ENCODE assay signal across 22 cellular contexts in the genomic region with DNA sequence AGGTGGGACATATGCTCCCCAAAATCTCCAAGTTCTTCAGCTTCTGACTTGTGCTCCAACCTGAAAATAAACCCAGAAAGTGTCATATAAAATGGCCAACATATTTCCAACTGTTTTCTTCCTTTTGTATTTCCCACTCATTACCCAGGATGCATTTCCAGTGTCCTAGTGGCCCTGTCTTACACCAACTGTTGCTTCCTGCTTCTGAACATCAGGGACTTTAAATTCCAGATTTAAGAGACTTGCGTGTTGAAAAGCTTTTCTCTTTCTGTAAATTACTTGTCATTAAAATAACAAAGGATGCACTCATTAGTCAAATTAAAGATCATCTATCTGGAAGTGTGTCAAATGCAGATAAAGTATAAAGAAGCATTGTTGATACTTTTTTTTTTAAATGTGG.
"Had no signal": no experiment of that assay in that cellular context is flagged by ENCODE, and none has a peak within 500 bp of the region (broad histone marks: within the 10 kb centered on the region; RNA-seq: fewer than 3 reads in every experiment).

No MANE protein-coding gene starts in this region.

- H3K36me3 ChIP-seq: breast epithelium, MG63 had no signal

- ATAC-seq: activated CD4-positive, alpha-beta T cell treated with anti-CD3 and anti-CD28 coated beads for 36 hours; T-helper 17 cell had no signal

- DNase-seq: activated CD4-positive, alpha-beta memory T cell treated with anti-CD3 and anti-CD28 coated beads, Interleukin-2, amount 10 ng/mL, durations not matched to agents 7 days and 5 days; activated CD4-positive, alpha-beta T cell treated with anti-CD3 and anti-CD28 coated beads for 36 hours; activated CD4-positive, alpha-beta T cell treated with anti-CD3 and anti-CD28 coated beads, Interleukin-2, amount 50 U/mL, for 1 hour; activated CD4-positive, CD25-positive, alpha-beta regulatory T cell; activated gamma-delta T cell treated with Interleukin-2 at 50 U/mL for 16 hours; activated naive CD4-positive, alpha-beta T cell treated with anti-CD3 and anti-CD28 coated beads, Interleukin-2, amount 10 ng/mL, durations not matched to agents 7 days and 5 days; activated naive CD8-positive, alpha-beta T cell treated with anti-CD3 and anti-CD28 coated beads for 36 hours; activated T-cell treated with anti-CD3 and anti-CD28 coated beads for 4 hours; activated T-cell treated with anti-CD3 and anti-CD28 coated beads, Interleukin-2, amount 50 U/mL, for 48 hours; caudate nucleus; MG63; MV-4-11; NCI-H1092 treated with DMSO at 0.1 percent for 48 hours; NCI-H1436; NCI-H1694 treated with DMSO at 0.1 percent for 48 hours; NCI-H2081; NCI-H446; NCI-H774; SIG-M5; T-helper 17 cell; T-helper 9 cell had no signal

- H3K9me3 ChIP-seq: breast epithelium, MG63 had no signal

- H3K27ac ChIP-seq: breast epithelium had no signal

- H3K4me3 ChIP-seq: breast epithelium, MG63 had no signal

- H3K27me3 ChIP-seq: MG63 had no signal

- H3K4me1 ChIP-seq: breast epithelium had no signal
